Comparison of ENCODE assay signal across 12 cellular contexts in genomic region chr3:110027446-110027845, GRCh38.
A peak's percentile ranks its signal among the peaks of the same experiment; 100 is the strongest.
DNase-seq lines count a peak whose midpoint lies in the region; ATAC-seq and TF ChIP-seq lines count a peak whose summit lies in the region.
"Had no signal": no experiment of that assay in that cellular context is flagged by ENCODE, and none has a peak within 500 bp of the region (broad histone marks: within the 10 kb centered on the region; RNA-seq: fewer than 3 reads in every experiment).

No MANE protein-coding gene starts in this region.

- ATAC-seq in HG03432 (IDR thresholded peaks at IDR 0.05; ENCODE audit: unreplicated experiment) = peak; percentile 48
- no peak for ATAC-seq in HG03354 (IDR thresholded peaks at IDR 0.05; ENCODE audit: poor library complexity, severe bottlenecking, unreplicated experiment)
- ATAC-seq: K562 had no signal

- in situ Hi-C loops in astrocyte of the spinal cord (cut with HindIII; ENCODE audit: low sequenced_read_pairs) = no loop called here

- DNase-seq in Ammon's horn (ENCODE audit: low spot score) = peak; percentile 4
- peak; percentile 82 for DNase-seq in astrocyte of the spinal cord (ENCODE audit: low read depth, low spot score)
- peak; percentile 74 for DNase-seq in myocyte (ENCODE audit: low read depth)
- DNase-seq in DMS79 (lab: John Stamatoyannopoulos, UW) = no peak
- no peak for DNase-seq in NCI-H2227 (lab: John Stamatoyannopoulos, UW; ENCODE audit: unreplicated experiment)
- DNase-seq in activated CD4-positive, alpha-beta T cell treated with anti-CD3 and anti-CD28 coated beads, Interleukin-2, amount 50 U/mL, for 1 hour = no peak
- DNase-seq: DMS79 treated with DMSO at 0.1 percent for 48 hours, mesendoderm, upper lobe of left lung had no signal

- no peak for TF ChIP-seq CTCF in astrocyte of the spinal cord (IDR thresholded peaks at IDR 0.05; ENCODE audit: low read depth, low read length)

- no peak overlapping the region for H3K4me3 ChIP-seq in astrocyte of the spinal cord (ENCODE audit: low read depth, low read length)
- H3K4me3 ChIP-seq: K562 had no signal

Comparison
In these comparisons a context has a peak if more than half of its experiments do, and no peak if none do; other contexts are left out.
1. DNase-seq: peak in Ammon's horn (single experiment), astrocyte of the spinal cord (single experiment) and myocyte (single experiment); none in DMS79 (single experiment), NCI-H2227 (single experiment) and activated CD4-positive, alpha-beta T cell treated with anti-CD3 and anti-CD28 coated beads, Interleukin-2, amount 50 U/mL, for 1 hour (single experiment).